In genomic region chr1:173714759-173715537, GRCh38 we compare ENCODE assay signal across 8 cellular contexts. TPM values are rescaled to one million over a fixed set of nuclear protein-coding genes. Genes with fewer than 3 reads are reported as not detected.
DNase-seq lines count a peak whose midpoint lies in the region; ATAC-seq, FAIRE-seq and TF ChIP-seq lines count a peak whose summit lies in the region.

Gene KLHL20, plus strand, starts transcription at chr1:173714981. Its CDS starts 1,063 bp downstream, at chr1:173716044.

- WGBS in body of pancreas, 2 donors = 0% methylated on average over 32 to 43 of the region's 43 CpGs
- no CpG with 5 or more reads among the region's 43 CpGs for WGBS in iPS DF 6.9 (ENCODE audit: insufficient coverage, insufficient read length)

- in situ Hi-C loops in gastrocnemius medialis (cut with MboI; ENCODE audit: low sequenced_read_pairs in 4 of 4) = loop anchor here in 1 of 4 donors (25.0 kb wide), 1 partner anchor 303 kb away; no protein-coding TSS in a partner anchor

- FAIRE-seq in TTC549 (lab: Jason Lieb, UNC) = peak; percentile 95

- TF ChIP-seq POLR2A in body of pancreas (IDR thresholded peaks at IDR 0.05) (peak; percentile 37 to 89 (median 88)), gastrocnemius medialis (IDR thresholded peaks at IDR 0.05) (peak; percentile 55 to 61)

- H3K4me3 ChIP-seq in body of pancreas = peak within 1 kb of the TSS; percentile 47 to 61
- H3K4me3 ChIP-seq in iPS DF 6.9 (ENCODE audit: low read length) = peak within 1 kb of the TSS; percentile 55
- peak within 1 kb of the TSS; percentile 80 to 98 (median 84) for H3K4me3 ChIP-seq in gastrocnemius medialis

- TF ChIP-seq CTCF in body of pancreas (IDR thresholded peaks at IDR 0.05) = peak in 2 of 7 experiments; percentile 17 to 19
- no peak for TF ChIP-seq CTCF in gastrocnemius medialis (IDR thresholded peaks at IDR 0.05 in 4 of 5, conservative IDR thresholded peaks at IDR 0.05 in 1 of 5)

- intact Hi-C loops in body of pancreas (cut with DNase I) (no loop called here), gastrocnemius medialis (cut with DNase I; ENCODE audit: low total_unique reads) (loop anchor here (1.0 to 5.0 kb wide), 3 partner anchors 109 to 293 kb away; partner anchors contain the start of genes CENPL, DARS2 and PRDX6)

- DNase-seq in A172 (ENCODE audit: low spot score) = peak; percentile 90
- DNase-seq in NCI-H2107 treated with DMSO at 0.1 percent for 48 hours (lab: John Stamatoyannopoulos, UW; ENCODE audit: unreplicated experiment) = peak; percentile 91
- DNase-seq in body of pancreas = peak; percentile 81 to 89 (median 85)
- peak; percentile 80 for DNase-seq in iPS DF 6.9 (ENCODE audit: low read depth, low spot score)
- DNase-seq in gastrocnemius medialis = peak; percentile 56 to 75

- H3K27me3 ChIP-seq in body of pancreas (no peaks in the 10 kb centered on the region), iPS DF 6.9 (ENCODE audit: control insufficient read depth, insufficient read depth, low read length) (no peaks in the 10 kb centered on the region), gastrocnemius medialis (peaks cover 0 to 5% (median 0%) of the 10 kb centered on the region in 3 donors)

- H3K9me3 ChIP-seq in body of pancreas (no peaks in the 10 kb centered on the region), iPS DF 6.9 (ENCODE audit: control insufficient read depth, insufficient read depth, low read length) (no peaks in the 10 kb centered on the region), gastrocnemius medialis (no peaks in the 10 kb centered on the region)

- H3K27ac ChIP-seq in body of pancreas (peak within 1 kb of the TSS; percentile 69 to 86 (median 82)), iPS DF 6.9 (ENCODE audit: low read length) (no peak within 1 kb of the TSS), gastrocnemius medialis (peak within 1 kb of the TSS; percentile 80 to 92 (median 85))

- H3K36me3 ChIP-seq in body of pancreas (replicated peaks in 1 of 2; ENCODE audit: insufficient read depth in 1 of 2, low read depth in 2 of 2) (no peaks in the 10 kb centered on the region), iPS DF 6.9 (ENCODE audit: control insufficient read depth, insufficient read depth, low read length) (no peaks in the 10 kb centered on the region), gastrocnemius medialis (no peaks in the 10 kb centered on the region)

- ATAC-seq in GM18520 (IDR thresholded peaks at IDR 0.05; ENCODE audit: unreplicated experiment) (peak; percentile 85), HG03064 (IDR thresholded peaks at IDR 0.05; ENCODE audit: low read depth, unreplicated experiment) (peak; percentile 87), body of pancreas (peak; percentile 97), gastrocnemius medialis (peak; percentile 99)

- H3K4me1 ChIP-seq in body of pancreas (peaks cover 18% of the 10 kb centered on the region), iPS DF 6.9 (ENCODE audit: control insufficient read depth, insufficient read depth, low read length) (no peaks in the 10 kb centered on the region), gastrocnemius medialis (peaks cover 22% of the 10 kb centered on the region in 2 donors)

RNA-seq across cellular contexts. Expression of gene KLHL20, which starts in this region (rescaled TPM):
- 22.9 and 27.7 TPM in 2 replicates for total RNA-seq in A172 (2014; rRNA removed; shearing (Covaris generic))
- total RNA-seq in body of pancreas (10 to 100 TPM; 14.3 to 15.8 TPM), gastrocnemius medialis (10 to 100 TPM; 15.9 to 23.9 (median 23.4) TPM)
